In the genomic region with DNA sequence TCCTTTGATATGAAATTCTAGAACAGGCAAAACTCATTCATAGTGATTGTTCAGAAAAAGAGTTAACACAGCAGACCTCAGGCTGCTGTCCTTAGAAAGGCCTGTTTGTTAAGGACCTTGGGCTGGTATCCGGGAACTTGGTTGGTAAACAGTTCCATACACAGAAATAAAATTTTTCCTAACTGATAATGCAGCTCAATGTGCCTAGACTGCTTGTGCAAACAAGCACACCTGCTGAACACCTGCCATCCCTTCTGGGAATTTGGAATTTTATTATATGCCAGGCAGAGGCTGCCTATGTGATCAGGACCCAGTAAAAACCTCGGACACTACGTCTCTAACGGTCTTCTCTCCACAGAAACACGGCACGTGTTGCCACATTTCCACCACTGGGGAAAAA, we compare ENCODE assay signal across 29 cellular contexts. TPM values are rescaled to one million over a fixed set of nuclear protein-coding genes. Genes with fewer than 3 reads are reported as not detected.
A peak's percentile ranks its signal among the peaks of the same experiment; 100 is the strongest.
DNase-seq lines count a peak whose midpoint lies in the region; ATAC-seq, FAIRE-seq and TF ChIP-seq lines count a peak whose summit lies in the region.
"Had no signal": no experiment of that assay in that cellular context is flagged by ENCODE, and none has a peak within 500 bp of the region (broad histone marks: within the 10 kb centered on the region; RNA-seq: fewer than 3 reads in every experiment).

No MANE protein-coding gene starts in this region.

- peaks cover 13% of the 10 kb centered on the region for H3K9me1 ChIP-seq in IMR-90 (ENCODE audit: insufficient read depth, low read length)

- H3K56ac ChIP-seq in IMR-90 (ENCODE audit: extremely low read depth, insufficient read depth, low read length) = no peak overlapping the region

- peaks cover 25 to 68% of the 10 kb centered on the region in 2 experiments for H3K79me1 ChIP-seq in IMR-90 (ENCODE audit: low read depth in 1 of 2, low read length in 2 of 2)

- no peak overlapping the region for H4K91ac ChIP-seq in IMR-90 (ENCODE audit: insufficient read depth, low read depth, low read length)

- H3K4me1 Mint-ChIP-seq in stimulated activated effector memory CD8-positive, alpha-beta T cell treated with anti-CD3 and anti-CD28 coated beads, Interleukin-12 subunit alpha, Interleukin-12 subunit beta, amount 100 ng/mL, for 72 hours = peaks cover 45% of the 10 kb centered on the region

- no peak for TF ChIP-seq RAD21 in IMR-90 (IDR thresholded peaks at IDR 0.05; ENCODE audit: low read length)

- H2AFZ ChIP-seq in IMR-90 (replicated peaks; ENCODE audit: low read length, poor library complexity) = no peak overlapping the region
- H2AFZ ChIP-seq: GM23248 had no signal

- H3K4me3 ChIP-seq in IMR-90 (ENCODE audit: insufficient read depth, low read depth, low read length) (no peak overlapping the region), pancreas (peak overlapping the region in 1 of 4 donors; percentile 35)
- H3K4me3 ChIP-seq: GM23248, K562, Peyer's patch, upper lobe of left lung had no signal

- no peak for FAIRE-seq in pancreas (lab: Jason Lieb, UNC)
- FAIRE-seq: K562 had no signal

- H2BK5ac ChIP-seq in IMR-90 (ENCODE audit: low read depth, low read length, poor library complexity, severe bottlenecking) = no peak overlapping the region

- H3K9me3 Mint-ChIP-seq in stimulated activated effector memory CD8-positive, alpha-beta T cell treated with anti-CD3 and anti-CD28 coated beads, Interleukin-12 subunit alpha, Interleukin-12 subunit beta, amount 100 ng/mL, for 72 hours = no peaks in the 10 kb centered on the region
- H3K9me3 Mint-ChIP-seq: activated naive CD4-positive, alpha-beta T cell treated with anti-CD3 and anti-CD28 coated beads, Interleukin-2, amount 10 ng/mL, durations not matched to agents 7 days and 5 days; activated T-helper 17 cell treated with anti-CD3 and anti-CD28 coated beads, Interleukin-2, amount 50 U/mL, for 72 hours; HFFc6; nephron; stimulated activated memory B cell treated with anti-CD40 and anti-IgM and Interleukin-4, amounts not matched to agents 10 μg/mL and 1 μg/mL and 100 μg/mL, for 72 hours had no signal

- no peak overlapping the region for H3K23ac ChIP-seq in IMR-90 (ENCODE audit: low read depth, low read length)

- H3K4me2 ChIP-seq in IMR-90 (ENCODE audit: low read depth, low read length) = no peak overlapping the region

- intact Hi-C loops in IMR-90 (cut with micrococcal nuclease) (no loop called here), pancreas (cut with DNase I) (no loop called here)

- in situ Hi-C loops in IMR-90 (cut with MboI; ENCODE audit: low sequenced_read_pairs) = no loop called here
- in situ Hi-C loops in ACHN (cut with HindIII; ENCODE audit: low pct_ligation_motif_present, low pct_unique_long_range_greater_than_20kb, low sequenced_read_pairs) = no loop called here

- H2BK15ac ChIP-seq in IMR-90 (ENCODE audit: low read depth, low read length) = no peak overlapping the region

- DNase-seq in NCI-H1092 treated with DMSO at 0.1 percent for 48 hours (lab: John Stamatoyannopoulos, UW) = peak; percentile 52
- no peak for DNase-seq in NCI-H1092 (lab: John Stamatoyannopoulos, UW)
- DNase-seq in IMR-90 = no peak
- DNase-seq in SHP77 (lab: John Stamatoyannopoulos, UW) = peak; percentile 91
- peak in 4 of 6 donors; percentile 40 to 85 (median 72) for DNase-seq in pancreas
- DNase-seq in mucosa of gallbladder (ENCODE audit: low spot score) = no peak
- DNase-seq in stimulated activated effector memory CD8-positive, alpha-beta T cell treated with anti-CD3 and anti-CD28 coated beads, Interleukin-12 subunit alpha, Interleukin-12 subunit beta, amount 100 ng/mL, for 72 hours (ENCODE audit: low spot score in 2 of 2) = no peak
- no peak for DNase-seq in ACHN
- DNase-seq: activated CD4-positive, alpha-beta T cell treated with anti-CD3 and anti-CD28 coated beads for 4 hours; activated CD8-positive, alpha-beta T cell treated with anti-CD3 and anti-CD28 coated beads, Interleukin-2, amount 10 ng/mL, durations not matched to agents 7 days and 5 days; activated naive CD4-positive, alpha-beta T cell treated with anti-CD3 and anti-CD28 coated beads, Interleukin-2, amount 10 ng/mL, durations not matched to agents 7 days and 5 days; amygdala; C1 segment of cervical spinal cord; Caco-2; DND-41; GF-D8; GM23248; HFFc6; hypothalamus; Peyer's patch; SIG-M5; substantia nigra; upper lobe of left lung; WERI-Rb-1 had no signal

- CTCF ChIA-PET in IMR-90 (lab: Yijun Ruan, JAX) = no interaction called here

- H4K5ac ChIP-seq in IMR-90 (ENCODE audit: low read depth, low read length) = no peak overlapping the region

- no peak overlapping the region for H2BK20ac ChIP-seq in IMR-90 (ENCODE audit: low read depth, low read length)

- no peak overlapping the region; the same call in 1 of the 2 replicates for H3K9ac ChIP-seq in IMR-90 (ENCODE audit: low read depth, low read length)
- H3K9ac ChIP-seq: GM23248 had no signal

- no peak overlapping the region for H2AK9ac ChIP-seq in IMR-90 (replicated peaks; ENCODE audit: low read depth, low read length, poor library complexity)

- H4K20me1 ChIP-seq in IMR-90 (ENCODE audit: insufficient read depth, low read length) = peaks cover 39% of the 10 kb centered on the region

- H3K14ac ChIP-seq in IMR-90 (replicated peaks; ENCODE audit: low read depth, low read length) = no peak overlapping the region

- TF ChIP-seq CTCF in IMR-90 (conservative IDR thresholded peaks at IDR 0.05; ENCODE audit: low read depth, low read length) (no peak), pancreas (IDR thresholded peaks at IDR 0.05) (no peak)

- no TSS peak for BruUV-seq in IMR-90 (replicated peaks; lab: Mats Ljungman, UMichigan)

- no peak overlapping the region for H2BK120ac ChIP-seq in IMR-90 (ENCODE audit: low read depth, low read length)

- 0 out of 2 replicates have a peak overlapping the region, but pooled peaks have one; percentile 15 for H2AK5ac ChIP-seq in IMR-90 (ENCODE audit: low read depth, low read length)

- ATAC-seq in IMR-90 (ENCODE audit: low read depth) = no peak
- peak; percentile 66 to 85 (median 78) for ATAC-seq in pancreas
- no peak for ATAC-seq in stimulated activated effector memory CD8-positive, alpha-beta T cell treated with anti-CD3 and anti-CD28 coated beads, Interleukin-12 subunit alpha, Interleukin-12 subunit beta, amount 100 ng/mL, for 72 hours
- ATAC-seq: activated CD8-positive, alpha-beta T cell treated with anti-CD3 and anti-CD28 coated beads, Interleukin-2, amount 10 ng/mL, durations not matched to agents 7 days and 5 days; activated T-helper 17 cell treated with anti-CD3 and anti-CD28 coated beads, Interleukin-2, amount 50 U/mL, for 72 hours; K562; stimulated activated memory B cell treated with anti-CD40 and anti-IgM and Interleukin-4, amounts not matched to agents 10 μg/mL and 1 μg/mL and 100 μg/mL, for 72 hours had no signal

- H3K27me3 ChIP-seq in IMR-90 (ENCODE audit: control insufficient read depth, insufficient read depth, low read length) (no peaks in the 10 kb centered on the region), pancreas (no peaks in the 10 kb centered on the region)
- H3K27me3 ChIP-seq: Peyer's patch, upper lobe of left lung had no signal

- no peak overlapping the region for H3K4ac ChIP-seq in IMR-90 (ENCODE audit: low read depth, low read length)

- WGBS in IMR-90 (ENCODE audit: extremely low coverage in 2 of 2, insufficient read length in 1 of 2), 2 experiments = 91% methylated on average over 5 of the region's 6 CpGs; no CpG with 5 or more reads in 1 of the 2 experiments
- 39 to 41% methylated on average over 6 of the region's 6 CpGs for WGBS in pancreas, 2 donors

- H4K8ac ChIP-seq in IMR-90 (ENCODE audit: low read depth in 2 of 2, low read length in 2 of 2) = no peak overlapping the region

- POLR2A ChIA-PET in IMR-90 (lab: Charles Lee; ENCODE audit: unreplicated experiment) = no interaction called here

- H3K18ac ChIP-seq in IMR-90 (ENCODE audit: low read depth, low read length) = no peak overlapping the region

- peaks cover 4% of the 10 kb centered on the region for H3K4me1 ChIP-seq in IMR-90 (ENCODE audit: control insufficient read depth, insufficient read depth, low read length)
- peaks cover 37 to 75% (median 40%) of the 10 kb centered on the region in 3 donors for H3K4me1 ChIP-seq in pancreas
- H3K4me1 ChIP-seq: Caco-2 had no signal

- no peak overlapping the region for H3K27ac Mint-ChIP-seq in stimulated activated effector memory CD8-positive, alpha-beta T cell treated with anti-CD3 and anti-CD28 coated beads, Interleukin-12 subunit alpha, Interleukin-12 subunit beta, amount 100 ng/mL, for 72 hours
- H3K27ac Mint-ChIP-seq: activated CD8-positive, alpha-beta T cell treated with anti-CD3 and anti-CD28 coated beads, Interleukin-2, amount 10 ng/mL, durations not matched to agents 7 days and 5 days; activated naive CD4-positive, alpha-beta T cell treated with anti-CD3 and anti-CD28 coated beads, Interleukin-2, amount 10 ng/mL, durations not matched to agents 7 days and 5 days; activated T-helper 17 cell treated with anti-CD3 and anti-CD28 coated beads, Interleukin-2, amount 50 U/mL, for 72 hours; HFFc6; nephron; stimulated activated memory B cell treated with anti-CD40 and anti-IgM and Interleukin-4, amounts not matched to agents 10 μg/mL and 1 μg/mL and 100 μg/mL, for 72 hours had no signal

- dilution Hi-C loops in IMR-90 (cut with HindIII; ENCODE audit: low sequenced_read_pairs, unreplicated experiment) = no loop called here

- peaks cover 18% of the 10 kb centered on the region for H3K36me3 Mint-ChIP-seq in stimulated activated effector memory CD8-positive, alpha-beta T cell treated with anti-CD3 and anti-CD28 coated beads, Interleukin-12 subunit alpha, Interleukin-12 subunit beta, amount 100 ng/mL, for 72 hours

- no peak overlapping the region for H3K27ac ChIP-seq in IMR-90 (ENCODE audit: insufficient read depth, low read length)
- H3K27ac ChIP-seq in pancreas = peak overlapping the region; percentile 6 to 85 (median 68)
- H3K27ac ChIP-seq: 22Rv1, GM23248, Peyer's patch, upper lobe of left lung had no signal

- H3K4me3 Mint-ChIP-seq in stimulated activated effector memory CD8-positive, alpha-beta T cell treated with anti-CD3 and anti-CD28 coated beads, Interleukin-12 subunit alpha, Interleukin-12 subunit beta, amount 100 ng/mL, for 72 hours = no peak overlapping the region
- H3K4me3 Mint-ChIP-seq: activated CD8-positive, alpha-beta T cell treated with anti-CD3 and anti-CD28 coated beads, Interleukin-2, amount 10 ng/mL, durations not matched to agents 7 days and 5 days; activated naive CD4-positive, alpha-beta T cell treated with anti-CD3 and anti-CD28 coated beads, Interleukin-2, amount 10 ng/mL, durations not matched to agents 7 days and 5 days; activated T-helper 17 cell treated with anti-CD3 and anti-CD28 coated beads, Interleukin-2, amount 50 U/mL, for 72 hours; HFFc6; nephron; stimulated activated memory B cell treated with anti-CD40 and anti-IgM and Interleukin-4, amounts not matched to agents 10 μg/mL and 1 μg/mL and 100 μg/mL, for 72 hours had no signal

- H3K9me3 ChIP-seq in IMR-90 (ENCODE audit: control insufficient read depth, insufficient read depth, low read length) (no peaks in the 10 kb centered on the region), pancreas (no peaks in the 10 kb centered on the region)
- H3K9me3 ChIP-seq: Caco-2, Peyer's patch, upper lobe of left lung had no signal

- H3K36me3 ChIP-seq in IMR-90 (ENCODE audit: control insufficient read depth, insufficient read depth, low read length) (peaks cover 2% of the 10 kb centered on the region; the same call in 1 of the 2 replicates), pancreas (no peaks in the 10 kb centered on the region)
- H3K36me3 ChIP-seq: Peyer's patch had no signal

- no peak for TF ChIP-seq POLR2A in IMR-90 (IDR thresholded peaks at IDR 0.05; ENCODE audit: low read depth, low read length)

RNA-seq across cellular contexts. Expression of a gene that starts 11.5 kb away (rescaled TPM):
- total RNA-seq in IMR-90 (2012; rRNA removed) = 25.1 and 48.3 TPM in 2 replicates
- 20.8 and 27.3 TPM in 2 replicates for polyA plus RNA-seq in IMR-90 (2012; rRNA removed)
- polyA plus RNA-seq in IMR-90 (2012; cell fraction: cytosol; rRNA removed) = 3.1 and 5.3 TPM in 2 replicates
- 0.92 and 9.1 TPM in 2 replicates for polyA plus RNA-seq in IMR-90 (2012; cell fraction: nucleus; rRNA removed; ENCODE audit: low replicate concordance)
- total RNA-seq in pancreas = 10 to 100 TPM; 19.4 to 41.7 (median 31.9) TPM
- 10 to 100 TPM; 20.1 to 22.6 TPM for polyA plus RNA-seq in pancreas
- 23.1 TPM for total RNA-seq in mucosa of gallbladder

RNA-seq across cellular contexts. Expression of a gene that starts 11.7 kb away (rescaled TPM):
- total RNA-seq in IMR-90 (2012; rRNA removed) (0.83 and 1.1 TPM in 2 replicates), pancreas (1 to 10 TPM; 2.3 to 9.1 (median 4.6) TPM), mucosa of gallbladder (3.0 TPM)
- polyA plus RNA-seq in IMR-90 (2012; rRNA removed) (0.73 and 0.96 TPM in 2 replicates), pancreas (1 to 10 TPM; 1.8 to 1.9 TPM)
- polyA plus RNA-seq in IMR-90 (2012; cell fraction: cytosol; rRNA removed) = 0.19 and 0.27 TPM in 2 replicates
- 1.2 and 3.7 TPM in 2 replicates for polyA plus RNA-seq in IMR-90 (2012; cell fraction: nucleus; rRNA removed; ENCODE audit: low replicate concordance)

Comparison
In these comparisons a context has a peak if more than half of its experiments do, and no peak if none do; other contexts are left out.
1. DNase-seq: peak in NCI-H1092 treated with DMSO at 0.1 percent for 48 hours (single experiment), SHP77 (2 of 2) and pancreas (4 of 6); none in NCI-H1092 (single experiment), IMR-90 (single experiment), mucosa of gallbladder (single experiment), stimulated activated effector memory CD8-positive, alpha-beta T cell treated with anti-CD3 and anti-CD28 coated beads, Interleukin-12 subunit alpha, Interleukin-12 subunit beta, amount 100 ng/mL, for 72 hours (0 of 2) and ACHN (single experiment).
2. ATAC-seq: peak in pancreas (4 of 4); none in IMR-90 (single experiment) and stimulated activated effector memory CD8-positive, alpha-beta T cell treated with anti-CD3 and anti-CD28 coated beads, Interleukin-12 subunit alpha, Interleukin-12 subunit beta, amount 100 ng/mL, for 72 hours (single experiment).